In the genomic region with DNA sequence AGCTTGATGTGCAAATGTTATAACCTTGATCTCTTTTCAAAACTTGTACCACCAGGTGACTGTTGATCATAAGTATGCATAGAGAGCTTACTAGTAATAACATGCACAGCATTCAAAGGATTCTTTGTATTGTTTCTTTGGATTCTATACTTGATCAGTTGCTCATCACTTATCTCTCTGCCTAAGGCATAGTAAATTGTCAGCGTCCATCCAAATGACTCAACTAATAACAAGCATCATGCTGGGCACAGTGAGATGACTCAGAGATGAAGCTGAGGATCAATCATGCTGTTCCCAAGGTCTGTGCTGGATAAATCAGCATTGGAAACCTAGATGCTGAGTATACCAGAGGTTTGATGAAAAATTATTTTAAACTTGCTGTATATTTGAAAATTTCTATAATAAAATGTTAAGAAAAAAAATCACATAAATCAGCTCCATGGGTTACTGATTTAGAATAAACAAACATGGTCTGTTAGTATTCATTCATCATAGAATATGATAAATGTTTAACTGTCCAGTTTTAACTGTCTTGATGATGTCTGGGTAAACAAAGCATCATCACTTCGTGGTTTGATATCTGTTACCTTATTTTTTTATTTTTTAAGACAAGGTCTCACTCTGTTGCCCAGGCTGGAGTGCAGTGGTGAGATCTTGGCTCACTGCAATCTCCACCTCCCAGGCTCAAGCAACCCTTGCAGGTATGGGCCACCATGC, we compare ENCODE assay signal across 20 cellular contexts. TPM values are rescaled to one million over a fixed set of nuclear protein-coding genes. Genes with fewer than 3 reads are reported as not detected.
DNase-seq lines count a peak whose midpoint lies in the region; ATAC-seq and TF ChIP-seq lines count a peak whose summit lies in the region.
"Had no signal": no experiment of that assay in that cellular context is flagged by ENCODE, and none has a peak within 500 bp of the region (broad histone marks: within the 10 kb centered on the region; RNA-seq: fewer than 3 reads in every experiment).

No MANE protein-coding gene starts in this region.

- no peaks in the 10 kb centered on the region for H3K36me3 ChIP-seq in adipocyte (ENCODE audit: control insufficient read depth, insufficient read depth, low read length, severe bottlenecking)
- H3K36me3 ChIP-seq in prostate gland, result no peaks in the 10 kb centered on the region
- H3K36me3 ChIP-seq: BLaER1, vagina had no signal

- peak; percentile 24 for DNase-seq in ACHN
- peak; percentile 44 for DNase-seq in adipocyte (ENCODE audit: low read depth)
- DNase-seq in foreskin melanocyte, result peak; percentile 84
- no peak for DNase-seq in NCI-H2081 (lab: John Stamatoyannopoulos, UW)
- no peak for DNase-seq in natural killer cell treated with Interleukin-12 subunit alpha and Interleukin-12 subunit beta and Interleukin-15 and Interleukin-18, amount 100 ng/mL, for 72 hours (ENCODE audit: low spot score)
- DNase-seq in prostate gland (ENCODE audit: low spot score), result no peak
- DNase-seq in GF-D8 (lab: John Stamatoyannopoulos, UW), result no peak
- DNase-seq: activated CD4-positive, alpha-beta memory T cell treated with anti-CD3 and anti-CD28 coated beads, Interleukin-2, amount 10 ng/mL, durations not matched to agents 7 days and 5 days; glutamatergic neuron; NCI-H2107; stimulated activated CD4-positive, alpha-beta T cell treated with anti-CD3 and anti-CD28 coated beads, Interleukin-12 subunit alpha, Interleukin-12 subunit beta, amount 100 ng/mL, for 4 hours; stimulated activated CD8-positive, alpha-beta memory T cell treated with anti-CD3 and anti-CD28 coated beads, Interleukin-4, amount 100 ng/mL, for 48 hours had no signal

- H3K4me3 ChIP-seq in adipocyte (ENCODE audit: low read length), result no peak overlapping the region
- H3K4me3 ChIP-seq in prostate gland, result no peak overlapping the region
- H3K4me3 ChIP-seq: BLaER1, coronary artery, vagina had no signal

- intact Hi-C loops in prostate gland (cut with DNase I), result no loop called here

- H3K27me3 Mint-ChIP-seq in natural killer cell treated with Interleukin-12 subunit alpha and Interleukin-12 subunit beta and Interleukin-15 and Interleukin-18, amount 100 ng/mL, for 72 hours, result peaks cover 3 to 15% of the 10 kb centered on the region in 2 donors
- H3K27me3 Mint-ChIP-seq: activated CD4-positive, alpha-beta memory T cell treated with anti-CD3 and anti-CD28 coated beads, Interleukin-2, amount 10 ng/mL, durations not matched to agents 7 days and 5 days; IgD-negative memory B cell had no signal

- no peaks in the 10 kb centered on the region for H3K9me3 Mint-ChIP-seq in natural killer cell treated with Interleukin-12 subunit alpha and Interleukin-12 subunit beta and Interleukin-15 and Interleukin-18, amount 100 ng/mL, for 72 hours
- H3K9me3 Mint-ChIP-seq: activated CD4-positive, alpha-beta memory T cell treated with anti-CD3 and anti-CD28 coated beads, Interleukin-2, amount 10 ng/mL, durations not matched to agents 7 days and 5 days; IgD-negative memory B cell; neural crest cell; T-helper 2 cell treated with Interferon-gamma antibody and Interleukin-4, amounts not matched to agents 5 μg/mL and 100 μg/mL, for 36 hours had no signal

- no peak overlapping the region for H3K4me3 Mint-ChIP-seq in natural killer cell treated with Interleukin-12 subunit alpha and Interleukin-12 subunit beta and Interleukin-15 and Interleukin-18, amount 100 ng/mL, for 72 hours
- H3K4me3 Mint-ChIP-seq: activated CD4-positive, alpha-beta memory T cell treated with anti-CD3 and anti-CD28 coated beads, Interleukin-2, amount 10 ng/mL, durations not matched to agents 7 days and 5 days; IgD-negative memory B cell; neural crest cell; T-helper 2 cell treated with Interferon-gamma antibody and Interleukin-4, amounts not matched to agents 5 μg/mL and 100 μg/mL, for 36 hours had no signal

- no peaks in the 10 kb centered on the region for H3K4me1 Mint-ChIP-seq in natural killer cell treated with Interleukin-12 subunit alpha and Interleukin-12 subunit beta and Interleukin-15 and Interleukin-18, amount 100 ng/mL, for 72 hours (ENCODE audit: low read depth in 2 of 2)

- WGBS in prostate gland, result 56% methylated on average over 2 of the region's 2 CpGs

- no peak for TF ChIP-seq POLR2A in prostate gland (IDR thresholded peaks at IDR 0.05)

- ATAC-seq in HG03442 (IDR thresholded peaks at IDR 0.05; ENCODE audit: unreplicated experiment), result peak; percentile 59
- ATAC-seq in natural killer cell treated with Interleukin-12 subunit alpha and Interleukin-12 subunit beta and Interleukin-15 and Interleukin-18, amount 100 ng/mL, for 72 hours, result no peak
- ATAC-seq: left lobe of liver had no signal

- H3K36me3 Mint-ChIP-seq in natural killer cell treated with Interleukin-12 subunit alpha and Interleukin-12 subunit beta and Interleukin-15 and Interleukin-18, amount 100 ng/mL, for 72 hours, result no peaks in the 10 kb centered on the region
- H3K36me3 Mint-ChIP-seq: IgD-negative memory B cell had no signal

- no peaks in the 10 kb centered on the region for H3K27me3 ChIP-seq in adipocyte (replicated peaks; ENCODE audit: control insufficient read depth, insufficient read depth, low read length)
- peaks cover 2% of the 10 kb centered on the region for H3K27me3 ChIP-seq in prostate gland (replicated peaks; ENCODE audit: insufficient read depth)
- H3K27me3 ChIP-seq: BLaER1, vagina had no signal

- in situ Hi-C loops in ACHN (cut with HindIII; ENCODE audit: low pct_ligation_motif_present, low pct_unique_long_range_greater_than_20kb, low sequenced_read_pairs), result no loop called here

- peaks cover 8% of the 10 kb centered on the region for H3K4me1 ChIP-seq in adipocyte (ENCODE audit: control insufficient read depth, insufficient read depth, low read length)
- H3K4me1 ChIP-seq in prostate gland (replicated peaks), result no peaks in the 10 kb centered on the region
- H3K4me1 ChIP-seq: BLaER1, vagina had no signal

- no peak overlapping the region for H3K27ac ChIP-seq in prostate gland
- H3K27ac ChIP-seq: BLaER1, coronary artery, vagina had no signal

- no peak overlapping the region for H3K27ac Mint-ChIP-seq in natural killer cell treated with Interleukin-12 subunit alpha and Interleukin-12 subunit beta and Interleukin-15 and Interleukin-18, amount 100 ng/mL, for 72 hours
- H3K27ac Mint-ChIP-seq: activated CD4-positive, alpha-beta memory T cell treated with anti-CD3 and anti-CD28 coated beads, Interleukin-2, amount 10 ng/mL, durations not matched to agents 7 days and 5 days; IgD-negative memory B cell; T-helper 2 cell treated with Interferon-gamma antibody and Interleukin-4, amounts not matched to agents 5 μg/mL and 100 μg/mL, for 36 hours had no signal

- no peak for TF ChIP-seq CTCF in prostate gland (IDR thresholded peaks at IDR 0.05)

- H3K9me3 ChIP-seq in adipocyte (ENCODE audit: control insufficient read depth, low read length) (no peaks in the 10 kb centered on the region), prostate gland (no peaks in the 10 kb centered on the region)
- H3K9me3 ChIP-seq: vagina had no signal

- no peak overlapping the region for H3K9ac ChIP-seq in adipocyte (ENCODE audit: low read length)
- H3K9ac ChIP-seq: BLaER1 had no signal

RNA-seq across cellular contexts. Expression of gene SGK1, which starts 45.6 kb away (rescaled TPM):
- 100 to 1,000 TPM; 117 to 119 TPM for total RNA-seq in natural killer cell treated with Interleukin-12 subunit alpha and Interleukin-12 subunit beta and Interleukin-15 and Interleukin-18, amount 100 ng/mL, for 72 hours
- total RNA-seq in prostate gland, result 100 to 1,000 TPM; 243 to 260 TPM

Comparison
In these comparisons a context has a peak if more than half of its experiments do, and no peak if none do; other contexts are left out.
1. DNase-seq: peak in ACHN (single experiment), adipocyte (single experiment) and foreskin melanocyte (single experiment); none in NCI-H2081 (0 of 2), natural killer cell treated with Interleukin-12 subunit alpha and Interleukin-12 subunit beta and Interleukin-15 and Interleukin-18, amount 100 ng/mL, for 72 hours (single experiment), prostate gland (single experiment) and GF-D8 (single experiment).